23 cellular contexts compared by ENCODE assay signal in genomic region chr13:42155251-42155650, GRCh38.
DNase-seq lines count a peak whose midpoint lies in the region; ATAC-seq, FAIRE-seq and TF ChIP-seq lines count a peak whose summit lies in the region.
"Had no signal": no experiment of that assay in that cellular context is flagged by ENCODE, and none has a peak within 500 bp of the region (broad histone marks: within the 10 kb centered on the region; RNA-seq: fewer than 3 reads in every experiment).

No MANE protein-coding gene starts in this region.

- H3K4me1 ChIP-seq in H9 (ENCODE audit: insufficient read depth, low read length) (no peaks in the 10 kb centered on the region), osteoblast (ENCODE audit: insufficient read depth, low read length) (peaks cover 2% of the 10 kb centered on the region), colonic mucosa (no peaks in the 10 kb centered on the region)
- H3K4me1 ChIP-seq: BLaER1 treated with 17β-estradiol and CSF1 and Interleukin-3, amounts not matched to agents 10 nM and 100 nM; Caco-2 had no signal

- H3K4ac ChIP-seq in H9 (ENCODE audit: low read depth, low read length) = no peak overlapping the region

- H3K18ac ChIP-seq in H9 (ENCODE audit: insufficient read length, low read depth, low read length) = no peak overlapping the region

- no peak overlapping the region for H4K5ac ChIP-seq in H9 (ENCODE audit: insufficient read length, low read depth, low read length)

- H3K36me3 ChIP-seq in osteoblast (ENCODE audit: insufficient read depth, low read length) = peaks cover 13% of the 10 kb centered on the region
- no peaks in the 10 kb centered on the region for H3K36me3 ChIP-seq in colonic mucosa

- peaks cover 4 to 13% (median 9%) of the 10 kb centered on the region in 3 experiments; a peak in 3 of 7 replicates for H3K36me3 Mint-ChIP-seq in H9 (ENCODE audit: insufficient read depth in 1 of 3, low read depth in 3 of 3)
- H3K36me3 Mint-ChIP-seq in activated T-helper 17 cell treated with anti-CD3 and anti-CD28 coated beads, Interleukin-2, amount 50 U/mL, for 72 hours (ENCODE audit: low read depth) = peaks cover 41% of the 10 kb centered on the region

- H2BK12ac ChIP-seq in H9 (ENCODE audit: insufficient read length, low read depth, low read length) = no peak overlapping the region

- H3K79me1 ChIP-seq in H9 (ENCODE audit: insufficient read depth, low read depth, low read length, poor library complexity, severe bottlenecking) = no peaks in the 10 kb centered on the region

- DNase-seq in GM12892 (ENCODE audit: insufficient read length) (no peak), H9 (no peak), amniotic epithelial cell (ENCODE audit: low read depth) (peak; percentile 71), osteoblast (ENCODE audit: insufficient read length, low spot score, missing footprints) (peak; percentile 46), NCI-H2107 (lab: John Stamatoyannopoulos, UW) (no peak), colonic mucosa (no peak)
- DNase-seq: AML-193; Caco-2; Calu3; CD4-positive, alpha-beta T cell; CD8-positive, alpha-beta T cell; DMS79 treated with DMSO at 0.1 percent for 48 hours; GF-D8 had no signal

- H3K9me3 Mint-ChIP-seq in H9 = no peaks in the 10 kb centered on the region
- no peaks in the 10 kb centered on the region for H3K9me3 Mint-ChIP-seq in activated T-helper 17 cell treated with anti-CD3 and anti-CD28 coated beads, Interleukin-2, amount 50 U/mL, for 72 hours
- H3K9me3 Mint-ChIP-seq: CD4-positive, alpha-beta T cell; CD8-positive, alpha-beta T cell had no signal

- H3K9ac ChIP-seq in H9 (ENCODE audit: extremely low read depth, insufficient read length, low read length) (no peak overlapping the region), colonic mucosa (ENCODE audit: low read depth in 2 of 2, low read length in 2 of 2) (no peak overlapping the region)
- H3K9ac ChIP-seq: BLaER1 treated with 17β-estradiol and CSF1 and Interleukin-3, amounts not matched to agents 10 nM and 100 nM had no signal

- H3K9me3 ChIP-seq in H9 (ENCODE audit: control insufficient read depth, low read depth, low read length) = no peaks in the 10 kb centered on the region
- no peaks in the 10 kb centered on the region for H3K9me3 ChIP-seq in osteoblast (ENCODE audit: low read depth, low read length)
- H3K9me3 ChIP-seq in colonic mucosa = no peaks in the 10 kb centered on the region
- H3K9me3 ChIP-seq: A549; BLaER1 treated with 17β-estradiol and CSF1 and Interleukin-3, amounts not matched to agents 10 nM and 100 nM; Caco-2 had no signal

- H2AFZ ChIP-seq in H9 (ENCODE audit: low read length) = no peak overlapping the region
- H2AFZ ChIP-seq in osteoblast (ENCODE audit: low read length) = no peak overlapping the region

- H2BK120ac ChIP-seq in H9 (ENCODE audit: low read depth, low read length, poor library complexity, severe bottlenecking) = no peak overlapping the region

- no peak overlapping the region for H3K4me3 Mint-ChIP-seq in H9
- no peak overlapping the region for H3K4me3 Mint-ChIP-seq in activated T-helper 17 cell treated with anti-CD3 and anti-CD28 coated beads, Interleukin-2, amount 50 U/mL, for 72 hours
- H3K4me3 Mint-ChIP-seq: B cell; CD4-positive, alpha-beta T cell; CD8-positive, alpha-beta T cell had no signal

- H3K4me3 ChIP-seq in osteoblast (ENCODE audit: insufficient read depth, low read length) (no peak overlapping the region), colonic mucosa (no peak overlapping the region)
- H3K4me3 ChIP-seq: A549; BLaER1 treated with 17β-estradiol and CSF1 and Interleukin-3, amounts not matched to agents 10 nM and 100 nM had no signal

- H2AK5ac ChIP-seq in H9 (ENCODE audit: insufficient read length, low read length) = no peak overlapping the region

- H3K27ac ChIP-seq in H9 (ENCODE audit: insufficient read length, low read depth, low read length) (no peak overlapping the region), osteoblast (ENCODE audit: low read depth, low read length) (no peak overlapping the region), colonic mucosa (no peak overlapping the region)
- H3K27ac ChIP-seq: 22Rv1; A549; BLaER1 treated with 17β-estradiol and CSF1 and Interleukin-3, amounts not matched to agents 10 nM and 100 nM; C4-2B had no signal

- TF ChIP-seq CTCF in H9 (conservative IDR thresholded peaks at IDR 0.05) (no peak), osteoblast (IDR thresholded peaks at IDR 0.05; ENCODE audit: extremely low read depth, low read depth, low read length) (no peak), colonic mucosa (IDR thresholded peaks at IDR 0.05) (no peak)

- H4K8ac ChIP-seq in H9 (replicated peaks; ENCODE audit: insufficient read length, low read depth, low read length) = no peak overlapping the region

- H3K79me2 ChIP-seq in H9 (ENCODE audit: insufficient read depth, low read length) (no peaks in the 10 kb centered on the region), osteoblast (ENCODE audit: insufficient read depth, low read length) (no peaks in the 10 kb centered on the region)

- H3K27me3 ChIP-seq in H9 (ENCODE audit: insufficient read depth, low read length) (no peaks in the 10 kb centered on the region), osteoblast (ENCODE audit: insufficient read depth, low read length) (no peaks in the 10 kb centered on the region), colonic mucosa (no peaks in the 10 kb centered on the region)
- H3K27me3 ChIP-seq: BLaER1 treated with 17β-estradiol and CSF1 and Interleukin-3, amounts not matched to agents 10 nM and 100 nM had no signal

- no peaks in the 10 kb centered on the region for H3K27me3 Mint-ChIP-seq in H9 (ENCODE audit: low read depth)
- H3K27me3 Mint-ChIP-seq in activated T-helper 17 cell treated with anti-CD3 and anti-CD28 coated beads, Interleukin-2, amount 50 U/mL, for 72 hours = no peaks in the 10 kb centered on the region
- H3K27me3 Mint-ChIP-seq: B cell; CD4-positive, alpha-beta T cell had no signal

- FAIRE-seq in GM12892 (lab: Jason Lieb, UNC) = peak; percentile 48
- FAIRE-seq: A549, D721Med, G401.6, GM12891, GM19239 had no signal

- H3K23me2 ChIP-seq in H9 (ENCODE audit: insufficient read length, low read depth, low read length, poor library complexity, severe bottlenecking) = no peaks in the 10 kb centered on the region

- WGBS in H9 (ENCODE audit: extremely low coverage, insufficient read length, low lambda C conversion rate) = no CpG with 5 or more reads among the region's 3 CpGs

- no peak for TF ChIP-seq POLR2A in GM12892 (IDR thresholded peaks at IDR 0.05; ENCODE audit: low read depth, low read length)

- H4K20me1 ChIP-seq in H9 (ENCODE audit: control insufficient read depth, insufficient read depth, insufficient read length) (no peaks in the 10 kb centered on the region), osteoblast (ENCODE audit: insufficient read depth, low read length) (no peaks in the 10 kb centered on the region)

- peak overlapping the region in 1 of 3 experiments; percentile 69; a peak in 1 of 7 replicates for H3K27ac Mint-ChIP-seq in H9
- no peak overlapping the region for H3K27ac Mint-ChIP-seq in activated T-helper 17 cell treated with anti-CD3 and anti-CD28 coated beads, Interleukin-2, amount 50 U/mL, for 72 hours
- H3K27ac Mint-ChIP-seq: B cell; CD4-positive, alpha-beta T cell; CD8-positive, alpha-beta T cell had no signal

- H3K56ac ChIP-seq in H9 (ENCODE audit: insufficient read length, low read depth, low read length) = no peak overlapping the region

- no peak overlapping the region for H3K4me2 ChIP-seq in H9 (ENCODE audit: insufficient read depth, insufficient read length, low read length)
- H3K4me2 ChIP-seq in osteoblast (ENCODE audit: insufficient read depth, low read length) = no peak overlapping the region
- H3K4me2 ChIP-seq: A549; BLaER1 treated with 17β-estradiol and CSF1 and Interleukin-3, amounts not matched to agents 10 nM and 100 nM had no signal

- no peak overlapping the region for H3T11ph ChIP-seq in H9 (ENCODE audit: low read length)

- peaks cover 5 to 6% of the 10 kb centered on the region in 2 experiments; a peak in 2 of 4 replicates for H3K4me1 Mint-ChIP-seq in H9
- no peaks in the 10 kb centered on the region for H3K4me1 Mint-ChIP-seq in activated T-helper 17 cell treated with anti-CD3 and anti-CD28 coated beads, Interleukin-2, amount 50 U/mL, for 72 hours
- H3K4me1 Mint-ChIP-seq: B cell had no signal

- intact Hi-C loops in colonic mucosa (cut with DNase I) = no loop called here

- H3K14ac ChIP-seq in H9 (ENCODE audit: insufficient read depth, low read length) = no peak overlapping the region

- no peak overlapping the region for H2BK15ac ChIP-seq in H9 (ENCODE audit: low read depth, low read length)

- no peak overlapping the region for H2BK20ac ChIP-seq in H9 (ENCODE audit: low read depth, low read length, poor library complexity, severe bottlenecking)

- H2BK5ac ChIP-seq in H9 (ENCODE audit: insufficient read length, low read length) = peak overlapping the region; percentile 53

- no peak for ATAC-seq in activated T-helper 17 cell treated with anti-CD3 and anti-CD28 coated beads, Interleukin-2, amount 50 U/mL, for 72 hours (replicated peaks)
- ATAC-seq: A549; CD8-positive, alpha-beta T cell had no signal

- no peak overlapping the region for H3K23ac ChIP-seq in H9 (ENCODE audit: insufficient read length, low read depth, low read length)

- H4K91ac ChIP-seq in H9 (ENCODE audit: insufficient read length, low read depth, low read length) = no peak overlapping the region

Comparison
In these comparisons a context has a peak if more than half of its experiments do, and no peak if none do; other contexts are left out.
1. DNase-seq: peak in amniotic epithelial cell (single experiment) and osteoblast (single experiment); none in GM12892 (single experiment), H9 (single experiment), NCI-H2107 (single experiment) and colonic mucosa (single experiment).